In the genomic region with DNA sequence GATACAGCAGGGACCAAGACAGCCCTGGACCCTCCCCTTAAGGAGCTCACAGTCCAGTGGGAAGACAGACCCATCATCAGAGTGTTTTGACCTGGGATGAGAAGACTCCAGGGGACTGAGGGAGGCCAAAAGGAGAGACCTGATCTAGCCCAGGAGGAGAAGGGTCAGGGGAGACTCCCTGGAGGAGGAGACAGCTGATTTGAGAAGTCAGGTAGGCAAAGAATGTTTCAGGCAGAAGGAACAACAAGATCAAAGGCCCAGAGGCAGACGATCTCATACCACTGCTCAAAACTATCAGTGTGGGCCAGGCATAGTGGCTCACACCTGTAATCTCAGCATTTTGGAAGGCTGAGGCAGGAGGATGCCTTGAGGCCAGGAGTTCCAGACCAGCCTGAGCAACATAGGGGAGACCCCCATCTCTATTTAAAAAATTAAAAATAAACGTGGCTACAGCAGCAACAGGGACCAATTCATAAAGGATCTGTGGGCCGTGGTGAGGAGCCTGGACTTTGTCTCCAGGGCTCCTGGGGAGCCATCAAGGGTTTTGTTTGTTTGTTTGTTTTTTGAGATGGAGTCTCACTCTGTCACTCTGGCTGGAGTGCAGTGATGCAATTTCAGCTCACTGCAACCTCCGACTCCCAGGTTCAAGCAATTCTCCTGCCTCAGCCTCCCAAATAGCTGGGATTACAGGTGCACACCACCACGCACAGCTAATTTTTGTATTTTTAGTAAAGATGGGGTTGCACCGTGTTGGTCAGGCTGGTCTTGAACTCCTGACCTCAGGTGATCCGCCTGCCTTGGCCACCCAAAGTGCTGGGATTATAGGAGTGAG, we compare ENCODE assay signal across 8 cellular contexts. TPM values are rescaled to one million over a fixed set of nuclear protein-coding genes. Genes with fewer than 3 reads are reported as not detected.
DNase-seq lines count a peak whose midpoint lies in the region; ATAC-seq, FAIRE-seq and TF ChIP-seq lines count a peak whose summit lies in the region.
"Had no signal": no experiment of that assay in that cellular context is flagged by ENCODE, and none has a peak within 500 bp of the region (broad histone marks: within the 10 kb centered on the region; RNA-seq: fewer than 3 reads in every experiment).

No MANE protein-coding gene starts in this region.

- no peak overlapping the region for H3K4me3 ChIP-seq in endothelial cell of umbilical vein (replicated peaks in 1 of 3; ENCODE audit: insufficient read depth in 1 of 3, low read depth in 1 of 3, low read length in 3 of 3)

- H2AFZ ChIP-seq in endothelial cell of umbilical vein (ENCODE audit: low read depth, low read length) = peak overlapping the region; percentile 25

- no peak for ATAC-seq in activated CD8-positive, alpha-beta memory T cell treated with anti-CD3 and anti-CD28 coated beads, Interleukin-2, amount 10 ng/mL, durations not matched to agents 7 days and 5 days
- no peak for ATAC-seq in stimulated activated naive CD8-positive, alpha-beta T cell treated with anti-CD3 and anti-CD28 coated beads, Interleukin-15, amount 100 ng/mL, for 72 hours
- ATAC-seq in GM18867 (IDR thresholded peaks at IDR 0.05; ENCODE audit: unreplicated experiment) (no peak), sciatic nerve (no peak)

- dilution Hi-C loops in endothelial cell of umbilical vein (cut with MboI; ENCODE audit: extremely low pct_ligation_motif_present, low sequenced_read_pairs) = no loop called here

- intact Hi-C loops in endothelial cell of umbilical vein (cut with micrococcal nuclease) = loop anchor here (5.0 kb wide), 1 partner anchor 111 kb away; the partner anchor contains the start of genes HSPB6 and PROSER3
- intact Hi-C loops in sciatic nerve (cut with DNase I) = no loop called here

- H3K27ac ChIP-seq in endothelial cell of umbilical vein (ENCODE audit: insufficient read depth, low read depth, low read length) = no peak overlapping the region

- no peaks in the 10 kb centered on the region for H3K9me3 ChIP-seq in endothelial cell of umbilical vein (replicated peaks; ENCODE audit: control insufficient read depth, insufficient read depth, low read length)

- CTCF ChIA-PET in activated CD8-positive, alpha-beta memory T cell treated with anti-CD3 and anti-CD28 coated beads, Interleukin-2, amount 10 ng/mL, durations not matched to agents 7 days and 5 days (lab: Charles Lee) = interaction anchor here (1.6 kb wide), 1 partner anchor 97 kb away, joined by 5 read pairs; no protein-coding TSS in a partner anchor
- CTCF ChIA-PET in endothelial cell of umbilical vein (lab: Charles Lee) = interaction anchor here (0.6 kb wide), 1 partner anchor 100 kb away, joined by 3 read pairs; the partner anchor contains the start of genes PSENEN and U2AF1L4

- FAIRE-seq in endothelial cell of umbilical vein (lab: Jason Lieb, UNC) = no peak

- no TSS peak for BruUV-seq in endothelial cell of umbilical vein (replicated peaks; lab: Mats Ljungman, UMichigan)

- no peaks in the 10 kb centered on the region for H3K27me3 Mint-ChIP-seq in activated CD8-positive, alpha-beta memory T cell treated with anti-CD3 and anti-CD28 coated beads, Interleukin-2, amount 10 ng/mL, durations not matched to agents 7 days and 5 days
- no peaks in the 10 kb centered on the region for H3K27me3 Mint-ChIP-seq in stimulated activated naive CD8-positive, alpha-beta T cell treated with anti-CD3 and anti-CD28 coated beads, Interleukin-15, amount 100 ng/mL, for 72 hours

- H4K20me1 ChIP-seq in endothelial cell of umbilical vein (replicated peaks; ENCODE audit: control insufficient read depth, extremely low read depth, insufficient read depth, low read length) = no peaks in the 10 kb centered on the region

- H3K27me3 ChIP-seq in endothelial cell of umbilical vein (ENCODE audit: control insufficient read depth in 2 of 2, insufficient read depth in 2 of 2, low read length in 2 of 2) = no peaks in the 10 kb centered on the region

- POLR2A ChIA-PET in endothelial cell of umbilical vein (lab: Charles Lee) = no interaction called here

- no peak overlapping the region for H3K4me3 Mint-ChIP-seq in activated CD8-positive, alpha-beta memory T cell treated with anti-CD3 and anti-CD28 coated beads, Interleukin-2, amount 10 ng/mL, durations not matched to agents 7 days and 5 days
- peak overlapping the region; percentile 85 to 89 for H3K4me3 Mint-ChIP-seq in stimulated activated naive CD8-positive, alpha-beta T cell treated with anti-CD3 and anti-CD28 coated beads, Interleukin-15, amount 100 ng/mL, for 72 hours

- H3K4me1 Mint-ChIP-seq in activated CD8-positive, alpha-beta memory T cell treated with anti-CD3 and anti-CD28 coated beads, Interleukin-2, amount 10 ng/mL, durations not matched to agents 7 days and 5 days = peaks cover 52% of the 10 kb centered on the region
- peaks cover 62% of the 10 kb centered on the region for H3K4me1 Mint-ChIP-seq in stimulated activated naive CD8-positive, alpha-beta T cell treated with anti-CD3 and anti-CD28 coated beads, Interleukin-15, amount 100 ng/mL, for 72 hours

- H3K36me3 Mint-ChIP-seq in activated CD8-positive, alpha-beta memory T cell treated with anti-CD3 and anti-CD28 coated beads, Interleukin-2, amount 10 ng/mL, durations not matched to agents 7 days and 5 days = peaks cover 6% of the 10 kb centered on the region

- TF ChIP-seq CTCF in endothelial cell of umbilical vein (IDR thresholded peaks at IDR 0.05; ENCODE audit: extremely low read depth in 1 of 2, insufficient read depth in 1 of 2, low read depth in 1 of 2, low read length in 2 of 2) = no peak

- H3K27ac Mint-ChIP-seq in activated CD8-positive, alpha-beta memory T cell treated with anti-CD3 and anti-CD28 coated beads, Interleukin-2, amount 10 ng/mL, durations not matched to agents 7 days and 5 days = peak overlapping the region; percentile 47
- no peak overlapping the region for H3K27ac Mint-ChIP-seq in stimulated activated naive CD8-positive, alpha-beta T cell treated with anti-CD3 and anti-CD28 coated beads, Interleukin-15, amount 100 ng/mL, for 72 hours

- H3K79me2 ChIP-seq in endothelial cell of umbilical vein (ENCODE audit: control insufficient read depth, insufficient read depth, low read length) = peaks cover 17% of the 10 kb centered on the region

- H3K36me3 ChIP-seq in endothelial cell of umbilical vein (ENCODE audit: control insufficient read depth in 2 of 2, extremely low read depth in 1 of 2, insufficient read depth in 2 of 2, low read length in 2 of 2) = peaks cover 0 to under 1% of the 10 kb centered on the region in 2 experiments

- no peak for DNase-seq in activated CD8-positive, alpha-beta memory T cell treated with anti-CD3 and anti-CD28 coated beads, Interleukin-2, amount 10 ng/mL, durations not matched to agents 7 days and 5 days
- DNase-seq in activated CD8-positive, alpha-beta memory T cell treated with anti-CD3 and anti-CD28 coated beads, Interleukin-2, amount 50 U/mL, for 48 hours = no peak
- DNase-seq in endothelial cell of umbilical vein (ENCODE audit: low read depth, low spot score) (no peak), sciatic nerve (ENCODE audit: low spot score) (no peak)
- no peak for DNase-seq in stimulated activated naive CD8-positive, alpha-beta T cell treated with anti-CD3 and anti-CD28 coated beads, Interleukin-15, amount 100 ng/mL, for 72 hours

- H3K4me2 ChIP-seq in endothelial cell of umbilical vein (ENCODE audit: insufficient read depth, low read length) = no peak overlapping the region

- no peaks in the 10 kb centered on the region for H3K9me1 ChIP-seq in endothelial cell of umbilical vein (replicated peaks; ENCODE audit: control insufficient read depth, extremely low read depth, insufficient read depth, low read length)

- peaks cover 23% of the 10 kb centered on the region for H3K4me1 ChIP-seq in endothelial cell of umbilical vein (ENCODE audit: control insufficient read depth, extremely low read depth, insufficient read depth, low read length)

- H3K9me3 Mint-ChIP-seq in activated CD8-positive, alpha-beta memory T cell treated with anti-CD3 and anti-CD28 coated beads, Interleukin-2, amount 10 ng/mL, durations not matched to agents 7 days and 5 days (ENCODE audit: low read depth) = no peaks in the 10 kb centered on the region
- H3K9me3 Mint-ChIP-seq in stimulated activated naive CD8-positive, alpha-beta T cell treated with anti-CD3 and anti-CD28 coated beads, Interleukin-15, amount 100 ng/mL, for 72 hours = no peaks in the 10 kb centered on the region

- no peak for TF ChIP-seq POLR2A in endothelial cell of umbilical vein (IDR thresholded peaks at IDR 0.05; ENCODE audit: low read depth, low read length)

- H3K9ac ChIP-seq in endothelial cell of umbilical vein (replicated peaks; ENCODE audit: extremely low read depth, insufficient read depth, low read length) = no peak overlapping the region

RNA-seq across cellular contexts. Expression of gene COX6B1, which starts 2.2 kb away (rescaled TPM):
- 100 to 1,000 TPM; 394 to 417 TPM for total RNA-seq in activated CD8-positive, alpha-beta memory T cell treated with anti-CD3 and anti-CD28 coated beads, Interleukin-2, amount 10 ng/mL, durations not matched to agents 7 days and 5 days
- total RNA-seq in endothelial cell of umbilical vein (300 and 327 TPM in 2 replicates), sciatic nerve (211 TPM)
- 692 and 759 TPM in 2 replicates for polyA plus RNA-seq in endothelial cell of umbilical vein
- polyA plus RNA-seq in endothelial cell of umbilical vein (2011; cell fraction: cytosol; rRNA removed) = 721 and 850 TPM in 2 replicates
- polyA plus RNA-seq in endothelial cell of umbilical vein (2011; cell fraction: nucleus; rRNA removed) = 176 and 236 TPM in 2 replicates
- 564 and 590 TPM in 2 replicates for polyA plus RNA-seq in endothelial cell of umbilical vein (2012)
- 349 and 385 TPM in 2 replicates for polyA minus RNA-seq in endothelial cell of umbilical vein
- polyA minus RNA-seq in endothelial cell of umbilical vein (2011; cell fraction: cytosol; rRNA and poly(A)+ RNA removed) = 195 TPM
- 33.5 and 36.0 TPM in 2 replicates for polyA minus RNA-seq in endothelial cell of umbilical vein (2011; cell fraction: nucleus; rRNA and poly(A)+ RNA removed)

RNA-seq across cellular contexts. Expression of gene ETV2, which starts 4.4 kb away (rescaled TPM):
- 1 to 10 TPM; 1.2 to 1.9 TPM for total RNA-seq in activated CD8-positive, alpha-beta memory T cell treated with anti-CD3 and anti-CD28 coated beads, Interleukin-2, amount 10 ng/mL, durations not matched to agents 7 days and 5 days
- total RNA-seq in endothelial cell of umbilical vein (0.95 and 1.5 TPM in 2 replicates), sciatic nerve (1.2 TPM)
- polyA plus RNA-seq in endothelial cell of umbilical vein = 1.0 and 2.1 TPM in 2 replicates
- polyA plus RNA-seq in endothelial cell of umbilical vein (2011; cell fraction: cytosol; rRNA removed) = 0.36 and 0.82 TPM in 2 replicates
- polyA plus RNA-seq in endothelial cell of umbilical vein (2011; cell fraction: nucleus; rRNA removed) = 0.14 and 0.32 TPM in 2 replicates
- 0.40 and 0.61 TPM in 2 replicates for polyA plus RNA-seq in endothelial cell of umbilical vein (2012)
- not detected in 2 replicates for polyA minus RNA-seq in endothelial cell of umbilical vein
- not detected for polyA minus RNA-seq in endothelial cell of umbilical vein (2011; cell fraction: cytosol; rRNA and poly(A)+ RNA removed)
- polyA minus RNA-seq in endothelial cell of umbilical vein (2011; cell fraction: nucleus; rRNA and poly(A)+ RNA removed) = not detected in 2 replicates

RNA-seq across cellular contexts. Expression of gene RBM42, which starts 17.1 kb away (rescaled TPM):
- total RNA-seq in activated CD8-positive, alpha-beta memory T cell treated with anti-CD3 and anti-CD28 coated beads, Interleukin-2, amount 10 ng/mL, durations not matched to agents 7 days and 5 days = 100 to 1,000 TPM; 110 to 117 TPM
- 97.3 and 99.2 TPM in 2 replicates for total RNA-seq in endothelial cell of umbilical vein
- polyA plus RNA-seq in endothelial cell of umbilical vein = 78.3 and 81.4 TPM in 2 replicates
- polyA plus RNA-seq in endothelial cell of umbilical vein (2011; cell fraction: cytosol; rRNA removed) = 62.7 and 68.7 TPM in 2 replicates
- polyA plus RNA-seq in endothelial cell of umbilical vein (2011; cell fraction: nucleus; rRNA removed) = 33.0 and 34.5 TPM in 2 replicates
- polyA plus RNA-seq in endothelial cell of umbilical vein (2012) = 58.0 and 68.5 TPM in 2 replicates
- polyA minus RNA-seq in endothelial cell of umbilical vein = 20.9 and 23.2 TPM in 2 replicates
- 46.9 TPM for polyA minus RNA-seq in endothelial cell of umbilical vein (2011; cell fraction: cytosol; rRNA and poly(A)+ RNA removed)
- polyA minus RNA-seq in endothelial cell of umbilical vein (2011; cell fraction: nucleus; rRNA and poly(A)+ RNA removed) = 10.0 and 11.0 TPM in 2 replicates
- 56.7 TPM for total RNA-seq in sciatic nerve

RNA-seq across cellular contexts. Expression of gene UPK1A, which starts 20.4 kb away (rescaled TPM):
- under 1 TPM in 1 of 2 experiments, not detected in 1; 0.30 TPM for total RNA-seq in activated CD8-positive, alpha-beta memory T cell treated with anti-CD3 and anti-CD28 coated beads, Interleukin-2, amount 10 ng/mL, durations not matched to agents 7 days and 5 days
- total RNA-seq in endothelial cell of umbilical vein (not detected in 2 replicates), sciatic nerve (not detected)
- polyA plus RNA-seq in endothelial cell of umbilical vein = 0.13 TPM in 1 of 2 replicates, not detected in the other
- polyA plus RNA-seq in endothelial cell of umbilical vein (2011; cell fraction: cytosol; rRNA removed) = 0.06 TPM in 1 of 2 replicates, not detected in the other
- polyA plus RNA-seq in endothelial cell of umbilical vein (2011; cell fraction: nucleus; rRNA removed) = 0.22 TPM in 1 of 2 replicates, not detected in the other
- not detected in 2 replicates for polyA plus RNA-seq in endothelial cell of umbilical vein (2012)
- not detected in 2 replicates for polyA minus RNA-seq in endothelial cell of umbilical vein
- not detected for polyA minus RNA-seq in endothelial cell of umbilical vein (2011; cell fraction: cytosol; rRNA and poly(A)+ RNA removed)
- not detected in 2 replicates for polyA minus RNA-seq in endothelial cell of umbilical vein (2011; cell fraction: nucleus; rRNA and poly(A)+ RNA removed)
- total RNA-seq: right cardiac atrium had no signal
- polyA plus RNA-seq: AG04450, right cardiac atrium had no signal

RNA-seq across cellular contexts. Expression of gene HAUS5, which starts 33.4 kb away (rescaled TPM):
- total RNA-seq in activated CD8-positive, alpha-beta memory T cell treated with anti-CD3 and anti-CD28 coated beads, Interleukin-2, amount 10 ng/mL, durations not matched to agents 7 days and 5 days = 10 to 100 TPM; 49.0 to 59.2 TPM
- total RNA-seq in endothelial cell of umbilical vein = 17.5 and 19.0 TPM in 2 replicates
- 8.9 and 9.2 TPM in 2 replicates for polyA plus RNA-seq in endothelial cell of umbilical vein
- polyA plus RNA-seq in endothelial cell of umbilical vein (2011; cell fraction: cytosol; rRNA removed) = 5.0 and 6.7 TPM in 2 replicates
- polyA plus RNA-seq in endothelial cell of umbilical vein (2011; cell fraction: nucleus; rRNA removed) = 53.9 and 55.6 TPM in 2 replicates
- 8.7 and 9.3 TPM in 2 replicates for polyA plus RNA-seq in endothelial cell of umbilical vein (2012)
- polyA minus RNA-seq in endothelial cell of umbilical vein = 5.8 and 6.6 TPM in 2 replicates
- 13.5 TPM for polyA minus RNA-seq in endothelial cell of umbilical vein (2011; cell fraction: cytosol; rRNA and poly(A)+ RNA removed)
- 7.8 and 9.9 TPM in 2 replicates for polyA minus RNA-seq in endothelial cell of umbilical vein (2011; cell fraction: nucleus; rRNA and poly(A)+ RNA removed)
- total RNA-seq in sciatic nerve = 13.5 TPM
